ENCODE assay signal across 15 cellular contexts in genomic region chrX:154144010-154144409, GRCh38. TPM values are rescaled to one million over a fixed set of nuclear protein-coding genes. Genes with fewer than 3 reads are reported as not detected.
"Had no signal": no experiment of that assay in that cellular context is flagged by ENCODE, and none has a peak within 500 bp of the region (broad histone marks: within the 10 kb centered on the region; RNA-seq: fewer than 3 reads in every experiment).

OPN1LW (plus strand) TSS chrX:154144243; CDS start chrX:154144284, 41 bp downstream.

RNA-seq across cellular contexts. Expression of gene OPN1LW, which starts in this region (rescaled TPM):
- total RNA-seq: stomach, subcutaneous adipose tissue, suprapubic skin, temporal lobe, thoracic aorta, thyroid gland, tibial nerve, transverse colon, upper lobe of left lung, upper lobe of right lung, ureter, urinary bladder, uterus, vagina had no signal
- polyA plus RNA-seq: stomach, thymus, urinary bladder had no signal
